Comparison of ENCODE assay signal across 15 cellular contexts in genomic region chr9:79023134-79023577, GRCh38.
DNase-seq lines count a peak whose midpoint lies in the region; ATAC-seq and TF ChIP-seq lines count a peak whose summit lies in the region.
"Had no signal": no experiment of that assay in that cellular context is flagged by ENCODE, and none has a peak within 500 bp of the region (broad histone marks: within the 10 kb centered on the region; RNA-seq: fewer than 3 reads in every experiment).

No MANE protein-coding gene starts in this region.

- peak; percentile 32 for DNase-seq in AG09319 (ENCODE audit: extremely low read depth, low read depth)
- DNase-seq in LHCN-M2 (ENCODE audit: low read depth): peak; percentile 92
- no peak for DNase-seq in chondrocyte (ENCODE audit: low spot score)
- peak; percentile 87 for DNase-seq in mesenchymal stem cell
- DNase-seq in NCI-H526 treated with DMSO at 0.1 percent for 48 hours (lab: John Stamatoyannopoulos, UW): no peak
- no peak for DNase-seq in GM20000 (ENCODE audit: low spot score)
- DNase-seq in DMS79 (lab: John Stamatoyannopoulos, UW): no peak
- DNase-seq: activated T-cell treated with anti-CD3 and anti-CD28 coated beads for 4 hours; CD4-positive, alpha-beta memory T cell; heart left ventricle; mucosa of descending colon; NCI-H1436 treated with DMSO at 0.1 percent for 48 hours had no signal

- peak overlapping the region; percentile 99 for H3K27ac ChIP-seq in mesenchymal stem cell (ENCODE audit: low read length, poor library complexity, severe bottlenecking)
- H3K27ac ChIP-seq: heart left ventricle, HL-60 had no signal

- H3K4me2 ChIP-seq in mesenchymal stem cell (ENCODE audit: low read length, poor library complexity, severe bottlenecking): no peak overlapping the region

- no peak overlapping the region for H3K18ac ChIP-seq in mesenchymal stem cell (ENCODE audit: low read depth in 1 of 2, low read length in 2 of 2)

- H3K27me3 Mint-ChIP-seq in chondrocyte (ENCODE audit: low read depth): no peaks in the 10 kb centered on the region
- H3K27me3 Mint-ChIP-seq: brain; CD4-positive, alpha-beta memory T cell had no signal

- peaks cover 48% of the 10 kb centered on the region for H3K4me1 Mint-ChIP-seq in chondrocyte (ENCODE audit: low read depth)

- no peak overlapping the region for H4K91ac ChIP-seq in mesenchymal stem cell (ENCODE audit: low read length)

- no peak overlapping the region for H4K8ac ChIP-seq in mesenchymal stem cell (ENCODE audit: low read length)

- no peaks in the 10 kb centered on the region for H3K27me3 ChIP-seq in mesenchymal stem cell (ENCODE audit: control insufficient read depth in 1 of 2, insufficient read depth in 1 of 2, low read length in 2 of 2)
- H3K27me3 ChIP-seq: heart left ventricle had no signal

- no peak overlapping the region for H3K4me3 Mint-ChIP-seq in chondrocyte (ENCODE audit: unreplicated experiment)
- H3K4me3 Mint-ChIP-seq: brain; CD4-positive, alpha-beta memory T cell had no signal

- H3K23ac ChIP-seq in mesenchymal stem cell (ENCODE audit: low read length in 2 of 2): no peak overlapping the region

- H3K9me3 Mint-ChIP-seq in chondrocyte (ENCODE audit: low read depth): peaks cover 13% of the 10 kb centered on the region

- H2BK12ac ChIP-seq in mesenchymal stem cell (ENCODE audit: low read length in 2 of 2): peak overlapping the region in 1 of 2 experiments; percentile 94

- peak overlapping the region in 1 of 2 experiments; percentile 35 for H3K4ac ChIP-seq in mesenchymal stem cell (ENCODE audit: low read depth in 1 of 2, low read length in 2 of 2)

- no peak overlapping the region for H2BK120ac ChIP-seq in mesenchymal stem cell (ENCODE audit: low read depth, low read length)

- WGBS in mesenchymal stem cell: 0% methylated on average over 1 of the region's 3 CpGs

- TF ChIP-seq CTCF in AG09319 (IDR thresholded peaks at IDR 0.05; ENCODE audit: low read depth, low read length) (no peak), chondrocyte (IDR thresholded peaks at IDR 0.05) (no peak), GM20000 (IDR thresholded peaks at IDR 0.05; ENCODE audit: extremely low read depth, missing control alignments) (no peak)

- no peak overlapping the region for H3K14ac ChIP-seq in mesenchymal stem cell (ENCODE audit: low read length in 2 of 2)

- no peaks in the 10 kb centered on the region for H3K36me3 ChIP-seq in mesenchymal stem cell (ENCODE audit: control insufficient read depth in 1 of 2, insufficient read depth in 2 of 2, low read depth in 1 of 2, low read length in 2 of 2)
- H3K36me3 ChIP-seq: heart left ventricle had no signal

- no peak overlapping the region for H2AFZ ChIP-seq in mesenchymal stem cell (ENCODE audit: low read depth, low read length)

- peak overlapping the region; percentile 67 for H3K27ac Mint-ChIP-seq in chondrocyte (ENCODE audit: unreplicated experiment)
- H3K27ac Mint-ChIP-seq: CD4-positive, alpha-beta memory T cell had no signal

- peak overlapping the region; percentile 88 for H2AK5ac ChIP-seq in mesenchymal stem cell (ENCODE audit: low read length, severe bottlenecking)

- no peaks in the 10 kb centered on the region for H3K9me3 ChIP-seq in mesenchymal stem cell (ENCODE audit: control insufficient read depth, low read length)
- H3K9me3 ChIP-seq: mucosa of descending colon had no signal

- no peaks in the 10 kb centered on the region for H3K36me3 Mint-ChIP-seq in chondrocyte (ENCODE audit: low read depth)
- H3K36me3 Mint-ChIP-seq: brain; CD4-positive, alpha-beta memory T cell had no signal

- no peak for ATAC-seq in GM21737 (IDR thresholded peaks at IDR 0.05; ENCODE audit: unreplicated experiment)
- ATAC-seq: heart left ventricle, mucosa of descending colon had no signal

- no peak overlapping the region for H3K9ac ChIP-seq in mesenchymal stem cell (ENCODE audit: low read length)

- H3K4me3 ChIP-seq in mesenchymal stem cell (ENCODE audit: insufficient read depth in 1 of 2, low read depth in 1 of 2, low read length in 2 of 2): no peak overlapping the region
- H3K4me3 ChIP-seq: heart left ventricle, mucosa of descending colon had no signal

- H2BK15ac ChIP-seq in mesenchymal stem cell (ENCODE audit: low read depth, poor library complexity, severe bottlenecking): no peak overlapping the region

- H2BK5ac ChIP-seq in mesenchymal stem cell (ENCODE audit: low read depth, low read length, poor library complexity, severe bottlenecking): peak overlapping the region; percentile 96

- H3K4me1 ChIP-seq in mesenchymal stem cell (ENCODE audit: control insufficient read depth, insufficient read depth, low read depth, low read length): peaks cover 3% of the 10 kb centered on the region
- H3K4me1 ChIP-seq: heart left ventricle had no signal

- no peaks in the 10 kb centered on the region for H3K79me1 ChIP-seq in mesenchymal stem cell (replicated peaks; ENCODE audit: low read length, poor library complexity, severe bottlenecking)

Comparison
In these comparisons a context has a peak if more than half of its experiments do, and no peak if none do; other contexts are left out.
1. DNase-seq: peak in AG09319 (single experiment), LHCN-M2 (single experiment) and mesenchymal stem cell (single experiment); none in chondrocyte (single experiment), NCI-H526 treated with DMSO at 0.1 percent for 48 hours (single experiment), GM20000 (single experiment) and DMS79 (single experiment).